8 cellular contexts compared by ENCODE assay signal in the genomic region with DNA sequence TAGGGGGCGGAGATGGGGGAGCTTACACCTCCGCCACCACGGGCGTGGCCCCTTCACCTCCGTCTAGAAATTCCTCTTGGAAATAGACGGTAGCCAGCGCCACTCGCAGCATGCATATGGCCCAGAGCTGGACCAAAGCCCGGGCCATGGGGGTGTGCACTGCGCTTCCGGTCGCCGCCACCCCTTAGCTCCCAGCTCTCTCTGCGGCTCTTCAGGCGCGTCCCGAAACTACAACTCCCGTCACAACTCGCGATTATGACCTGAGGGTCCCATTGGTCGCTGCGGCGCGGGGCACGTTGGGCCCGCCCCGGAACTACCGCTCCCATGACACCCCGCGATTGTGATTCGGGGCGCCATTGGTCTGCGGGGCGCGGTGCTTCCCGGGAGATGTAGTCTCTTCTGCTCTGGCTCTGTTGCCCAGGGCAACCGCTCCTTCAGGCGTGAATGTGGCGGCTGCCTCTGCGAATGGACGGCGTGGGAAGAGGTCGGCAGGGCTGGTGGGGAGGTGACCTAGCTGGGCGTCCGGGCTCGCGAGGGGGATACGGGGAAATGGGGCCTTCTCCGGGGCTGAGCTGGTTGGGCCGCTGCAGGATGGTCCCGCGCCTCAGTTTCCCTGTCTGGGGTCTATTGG. TPM values are rescaled to one million over a fixed set of nuclear protein-coding genes. Genes with fewer than 3 reads are reported as not detected.
DNase-seq lines count a peak whose midpoint lies in the region; FAIRE-seq and TF ChIP-seq lines count a peak whose summit lies in the region.

A gene (plus strand): TSS at position 413 of the 631 bp plus-strand sequence. CDS start 4,399 bp downstream, outside the sequence.
A gene with protein sequence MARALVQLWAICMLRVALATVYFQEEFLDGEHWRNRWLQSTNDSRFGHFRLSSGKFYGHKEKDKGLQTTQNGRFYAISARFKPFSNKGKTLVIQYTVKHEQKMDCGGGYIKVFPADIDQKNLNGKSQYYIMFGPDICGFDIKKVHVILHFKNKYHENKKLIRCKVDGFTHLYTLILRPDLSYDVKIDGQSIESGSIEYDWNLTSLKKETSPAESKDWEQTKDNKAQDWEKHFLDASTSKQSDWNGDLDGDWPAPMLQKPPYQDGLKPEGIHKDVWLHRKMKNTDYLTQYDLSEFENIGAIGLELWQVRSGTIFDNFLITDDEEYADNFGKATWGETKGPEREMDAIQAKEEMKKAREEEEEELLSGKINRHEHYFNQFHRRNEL (minus strand): TSS at position 186 of the 631 bp plus-strand sequence. CDS start 38 bp downstream, at position 148.

- no peak within 1 kb of the TSS for H2BK15ac ChIP-seq in neuronal stem cell (ENCODE audit: low read length)

- H3K4me3 ChIP-seq in HFF-Myc (replicated peaks; ENCODE audit: low read depth, low read length) (peak within 1 kb of the TSS; percentile 82), SJSA1 (peak within 1 kb of the TSS; percentile 57), neuronal stem cell (ENCODE audit: low read length in 2 of 2) (peak within 1 kb of the TSS; percentile 57 to 92), subcutaneous abdominal adipose tissue (ENCODE audit: low read depth in 1 of 5, low read length in 5 of 5) (peak within 1 kb of the TSS; percentile 70 to 90 (median 84))

- no peak within 1 kb of the TSS for H2BK120ac ChIP-seq in neuronal stem cell (ENCODE audit: low read depth, low read length)

- no peak within 1 kb of the TSS for H2BK12ac ChIP-seq in neuronal stem cell (ENCODE audit: low read length)

- peaks cover 3% of the 10 kb centered on the region for H3K79me1 ChIP-seq in neuronal stem cell (ENCODE audit: low read depth, low read length)

- CTCF ChIA-PET in activated naive CD4-positive, alpha-beta T cell treated with anti-CD3 and anti-CD28 coated beads for 36 hours (lab: Charles Lee): interaction anchor here (1.4 kb wide), 1 partner anchor 19 kb away, joined by 4 read pairs; no protein-coding TSS in a partner anchor

- no peaks in the 10 kb centered on the region for H3K27me3 ChIP-seq in SJSA1 (replicated peaks)
- H3K27me3 ChIP-seq in neuronal stem cell (ENCODE audit: control insufficient read depth in 3 of 3, insufficient read depth in 3 of 3, low read depth in 1 of 3, low read length in 3 of 3): no peaks in the 10 kb centered on the region
- no peaks in the 10 kb centered on the region for H3K27me3 ChIP-seq in subcutaneous abdominal adipose tissue (ENCODE audit: control insufficient read depth in 5 of 5, insufficient read depth in 4 of 5, low read length in 5 of 5)

- peak within 1 kb of the TSS; percentile 91 for H3K4me2 ChIP-seq in neuronal stem cell (ENCODE audit: insufficient read depth, low read length, poor library complexity, severe bottlenecking)

- no peak for TF ChIP-seq CTCF in HFF-Myc (IDR thresholded peaks at IDR 0.05; ENCODE audit: low read depth, low read length, missing control alignments)

- H3K9ac ChIP-seq in neuronal stem cell (ENCODE audit: low read depth, low read length, poor library complexity) (peak within 1 kb of the TSS; percentile 90), subcutaneous abdominal adipose tissue (ENCODE audit: low read length in 5 of 5) (peak within 1 kb of the TSS; percentile 48 to 81 (median 64))

- peaks cover 3% of the 10 kb centered on the region for H3K36me3 Mint-ChIP-seq in activated naive CD4-positive, alpha-beta T cell treated with anti-CD3 and anti-CD28 coated beads for 36 hours (ENCODE audit: low read depth)

- H3K27ac ChIP-seq in SJSA1 (peak within 1 kb of the TSS; percentile 57), neuronal stem cell (replicated peaks; ENCODE audit: low read length) (peak within 1 kb of the TSS; percentile 43), subcutaneous abdominal adipose tissue (ENCODE audit: low read depth, low read length) (peak within 1 kb of the TSS; percentile 54)

- H2AK5ac ChIP-seq in neuronal stem cell (ENCODE audit: low read depth, low read length): peak within 1 kb of the TSS; percentile 88

- peak within 1 kb of the TSS; percentile 94 for H3K18ac ChIP-seq in neuronal stem cell (ENCODE audit: low read length)

- intact Hi-C loops in activated naive CD4-positive, alpha-beta T cell treated with anti-CD3 and anti-CD28 coated beads for 36 hours (cut with micrococcal nuclease): loop anchor here (1.0 to 5.0 kb wide), 7 partner anchors 24 to 659 kb away; a partner anchor contains a TSS

- H4K91ac ChIP-seq in neuronal stem cell (ENCODE audit: low read depth, low read length, poor library complexity): no peak within 1 kb of the TSS

- H3K4me3 Mint-ChIP-seq in activated naive CD4-positive, alpha-beta T cell treated with anti-CD3 and anti-CD28 coated beads for 36 hours: peak within 1 kb of the TSS; percentile 95

- H3K27me3 Mint-ChIP-seq in activated naive CD4-positive, alpha-beta T cell treated with anti-CD3 and anti-CD28 coated beads for 36 hours (ENCODE audit: low read depth): no peaks in the 10 kb centered on the region

- peaks cover 13% of the 10 kb centered on the region for H3K4me1 ChIP-seq in SJSA1 (replicated peaks)
- H3K4me1 ChIP-seq in neuronal stem cell (ENCODE audit: control insufficient read depth in 2 of 2, insufficient read depth in 1 of 2, low read depth in 1 of 2, low read length in 2 of 2): peaks cover 6% of the 10 kb centered on the region in 2 donors
- H3K4me1 ChIP-seq in subcutaneous abdominal adipose tissue (ENCODE audit: control insufficient read depth in 5 of 5, insufficient read depth in 5 of 5, low read length in 5 of 5): peaks cover 2 to 16% (median 15%) of the 10 kb centered on the region in 5 donors

- peak within 1 kb of the TSS; percentile 95 for H2AFZ ChIP-seq in neuronal stem cell (ENCODE audit: low read length)

- H3K9me3 ChIP-seq in SJSA1 (replicated peaks) (no peaks in the 10 kb centered on the region), neuronal stem cell (replicated peaks in 1 of 2; ENCODE audit: control insufficient read depth in 2 of 2, insufficient read depth in 1 of 2, low read depth in 1 of 2, low read length in 2 of 2) (no peaks in the 10 kb centered on the region), subcutaneous abdominal adipose tissue (ENCODE audit: control insufficient read depth in 5 of 5, low read length in 5 of 5) (no peaks in the 10 kb centered on the region)

- H3K4me1 Mint-ChIP-seq in activated naive CD4-positive, alpha-beta T cell treated with anti-CD3 and anti-CD28 coated beads for 36 hours (ENCODE audit: low read depth): peaks cover 15% of the 10 kb centered on the region

- peak within 1 kb of the TSS; percentile 93 for H3K23ac ChIP-seq in neuronal stem cell (ENCODE audit: low read depth, low read length, poor library complexity)

- no peaks in the 10 kb centered on the region for H3K9me3 Mint-ChIP-seq in activated naive CD4-positive, alpha-beta T cell treated with anti-CD3 and anti-CD28 coated beads for 36 hours

- peak within 1 kb of the TSS; percentile 82 for H2BK5ac ChIP-seq in neuronal stem cell (ENCODE audit: low read length)

- no peaks in the 10 kb centered on the region for H3K36me3 ChIP-seq in SJSA1
- H3K36me3 ChIP-seq in neuronal stem cell (replicated peaks in 1 of 2; ENCODE audit: control insufficient read depth in 2 of 2, insufficient read depth in 2 of 2, low read length in 2 of 2): peaks cover 2 to 6% of the 10 kb centered on the region in 2 donors
- peaks cover 0 to 6% (median 0%) of the 10 kb centered on the region in 5 donors for H3K36me3 ChIP-seq in subcutaneous abdominal adipose tissue (ENCODE audit: control insufficient read depth in 5 of 5, insufficient read depth in 5 of 5, low read length in 5 of 5)

- peak within 1 kb of the TSS; percentile 64 for H3K27ac Mint-ChIP-seq in activated naive CD4-positive, alpha-beta T cell treated with anti-CD3 and anti-CD28 coated beads for 36 hours

- peak; percentile 78 for FAIRE-seq in frontal cortex (lab: Jason Lieb, UNC)

- H3K4ac ChIP-seq in neuronal stem cell (ENCODE audit: low read length): no peak within 1 kb of the TSS

- WGBS in neuronal stem cell (ENCODE audit: extremely low coverage in 2 of 2, insufficient read length in 2 of 2, insufficient replicate concordance in 1 of 2), 2 donors: no CpG with 5 or more reads among the region's 52 CpGs

- peak; percentile 94 for DNase-seq in GM04503 (ENCODE audit: low read depth)
- peak; percentile 95 for DNase-seq in HFF-Myc (ENCODE audit: extremely low read depth, low read depth)
- DNase-seq in MV-4-11 (lab: John Stamatoyannopoulos, UW): peak; percentile 100
- peak; percentile 97 to 98 for DNase-seq in SJSA1 (ENCODE audit: low read depth in 1 of 2, low spot score in 2 of 2)
- DNase-seq in activated naive CD4-positive, alpha-beta T cell treated with anti-CD3 and anti-CD28 coated beads for 36 hours: peak; percentile 98
- peak; percentile 86 to 94 for DNase-seq in frontal cortex (ENCODE audit: low spot score in 2 of 2)
- peak; percentile 99 for DNase-seq in neuronal stem cell (ENCODE audit: low spot score)

- H3K14ac ChIP-seq in neuronal stem cell (ENCODE audit: low read length): peak within 1 kb of the TSS; percentile 94

- peak within 1 kb of the TSS; percentile 82 for H4K8ac ChIP-seq in neuronal stem cell (ENCODE audit: low read depth, low read length)

RNA-seq across cellular contexts. Expression of the first gene that starts in this region (rescaled TPM):
- 1.2 and 3.0 TPM in 2 replicates for total RNA-seq in SJSA1 (2014; rRNA removed; shearing (Covaris generic))
- total RNA-seq in activated naive CD4-positive, alpha-beta T cell treated with anti-CD3 and anti-CD28 coated beads for 36 hours: 1 to 10 TPM; 2.1 to 2.6 TPM
- 3.3 TPM for total RNA-seq in frontal cortex
- polyA plus RNA-seq in neuronal stem cell (2013, experiment 1 of 2): 4.7 TPM
- polyA plus RNA-seq in neuronal stem cell (2013, experiment 2 of 2): 4.7 TPM

RNA-seq across cellular contexts. Expression of the second gene that starts in this region (rescaled TPM):
- not detected in 2 replicates for total RNA-seq in SJSA1 (2014; rRNA removed; shearing (Covaris generic))
- not detected for total RNA-seq in activated naive CD4-positive, alpha-beta T cell treated with anti-CD3 and anti-CD28 coated beads for 36 hours
- total RNA-seq in frontal cortex: not detected
- 0.07 TPM for polyA plus RNA-seq in neuronal stem cell (2013, experiment 1 of 2)
- 0.07 TPM for polyA plus RNA-seq in neuronal stem cell (2013, experiment 2 of 2)

Comparison
In these comparisons a context has a peak if more than half of its experiments do, and no peak if none do; other contexts are left out.
1. Peak in every context shown above with its lines: DNase-seq, H3K4me3 ChIP-seq and H3K27ac ChIP-seq.